1 cellular context compared by ENCODE assay signal in the genomic region with DNA sequence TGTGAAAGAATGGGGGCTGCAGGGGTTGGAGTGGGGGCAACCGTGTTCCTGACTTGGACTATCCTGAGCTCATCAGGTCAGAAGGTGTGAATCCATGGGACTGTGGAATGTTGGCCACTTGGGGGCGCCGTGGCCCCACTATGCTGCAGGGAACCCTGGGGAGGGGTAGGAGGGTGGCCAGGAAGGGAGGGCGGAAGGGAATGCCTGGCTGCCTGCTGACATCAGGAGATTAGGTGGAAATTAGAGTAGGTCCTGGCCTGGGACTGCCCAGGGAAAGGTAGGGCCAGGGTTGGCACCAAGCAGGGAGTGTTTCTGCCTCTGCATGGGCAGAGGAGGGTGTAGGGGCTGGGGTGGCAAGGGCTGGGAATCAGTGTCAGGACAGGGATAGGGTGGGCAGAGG.
TF ChIP-seq lines count a peak whose summit lies in the region.

No MANE protein-coding gene starts in this region.

TF ChIP-seq in H1, 55 proteins besides CTCF, POLR2A, EP300 and RAD21:
- TF ChIP-seq, protein P1, sequence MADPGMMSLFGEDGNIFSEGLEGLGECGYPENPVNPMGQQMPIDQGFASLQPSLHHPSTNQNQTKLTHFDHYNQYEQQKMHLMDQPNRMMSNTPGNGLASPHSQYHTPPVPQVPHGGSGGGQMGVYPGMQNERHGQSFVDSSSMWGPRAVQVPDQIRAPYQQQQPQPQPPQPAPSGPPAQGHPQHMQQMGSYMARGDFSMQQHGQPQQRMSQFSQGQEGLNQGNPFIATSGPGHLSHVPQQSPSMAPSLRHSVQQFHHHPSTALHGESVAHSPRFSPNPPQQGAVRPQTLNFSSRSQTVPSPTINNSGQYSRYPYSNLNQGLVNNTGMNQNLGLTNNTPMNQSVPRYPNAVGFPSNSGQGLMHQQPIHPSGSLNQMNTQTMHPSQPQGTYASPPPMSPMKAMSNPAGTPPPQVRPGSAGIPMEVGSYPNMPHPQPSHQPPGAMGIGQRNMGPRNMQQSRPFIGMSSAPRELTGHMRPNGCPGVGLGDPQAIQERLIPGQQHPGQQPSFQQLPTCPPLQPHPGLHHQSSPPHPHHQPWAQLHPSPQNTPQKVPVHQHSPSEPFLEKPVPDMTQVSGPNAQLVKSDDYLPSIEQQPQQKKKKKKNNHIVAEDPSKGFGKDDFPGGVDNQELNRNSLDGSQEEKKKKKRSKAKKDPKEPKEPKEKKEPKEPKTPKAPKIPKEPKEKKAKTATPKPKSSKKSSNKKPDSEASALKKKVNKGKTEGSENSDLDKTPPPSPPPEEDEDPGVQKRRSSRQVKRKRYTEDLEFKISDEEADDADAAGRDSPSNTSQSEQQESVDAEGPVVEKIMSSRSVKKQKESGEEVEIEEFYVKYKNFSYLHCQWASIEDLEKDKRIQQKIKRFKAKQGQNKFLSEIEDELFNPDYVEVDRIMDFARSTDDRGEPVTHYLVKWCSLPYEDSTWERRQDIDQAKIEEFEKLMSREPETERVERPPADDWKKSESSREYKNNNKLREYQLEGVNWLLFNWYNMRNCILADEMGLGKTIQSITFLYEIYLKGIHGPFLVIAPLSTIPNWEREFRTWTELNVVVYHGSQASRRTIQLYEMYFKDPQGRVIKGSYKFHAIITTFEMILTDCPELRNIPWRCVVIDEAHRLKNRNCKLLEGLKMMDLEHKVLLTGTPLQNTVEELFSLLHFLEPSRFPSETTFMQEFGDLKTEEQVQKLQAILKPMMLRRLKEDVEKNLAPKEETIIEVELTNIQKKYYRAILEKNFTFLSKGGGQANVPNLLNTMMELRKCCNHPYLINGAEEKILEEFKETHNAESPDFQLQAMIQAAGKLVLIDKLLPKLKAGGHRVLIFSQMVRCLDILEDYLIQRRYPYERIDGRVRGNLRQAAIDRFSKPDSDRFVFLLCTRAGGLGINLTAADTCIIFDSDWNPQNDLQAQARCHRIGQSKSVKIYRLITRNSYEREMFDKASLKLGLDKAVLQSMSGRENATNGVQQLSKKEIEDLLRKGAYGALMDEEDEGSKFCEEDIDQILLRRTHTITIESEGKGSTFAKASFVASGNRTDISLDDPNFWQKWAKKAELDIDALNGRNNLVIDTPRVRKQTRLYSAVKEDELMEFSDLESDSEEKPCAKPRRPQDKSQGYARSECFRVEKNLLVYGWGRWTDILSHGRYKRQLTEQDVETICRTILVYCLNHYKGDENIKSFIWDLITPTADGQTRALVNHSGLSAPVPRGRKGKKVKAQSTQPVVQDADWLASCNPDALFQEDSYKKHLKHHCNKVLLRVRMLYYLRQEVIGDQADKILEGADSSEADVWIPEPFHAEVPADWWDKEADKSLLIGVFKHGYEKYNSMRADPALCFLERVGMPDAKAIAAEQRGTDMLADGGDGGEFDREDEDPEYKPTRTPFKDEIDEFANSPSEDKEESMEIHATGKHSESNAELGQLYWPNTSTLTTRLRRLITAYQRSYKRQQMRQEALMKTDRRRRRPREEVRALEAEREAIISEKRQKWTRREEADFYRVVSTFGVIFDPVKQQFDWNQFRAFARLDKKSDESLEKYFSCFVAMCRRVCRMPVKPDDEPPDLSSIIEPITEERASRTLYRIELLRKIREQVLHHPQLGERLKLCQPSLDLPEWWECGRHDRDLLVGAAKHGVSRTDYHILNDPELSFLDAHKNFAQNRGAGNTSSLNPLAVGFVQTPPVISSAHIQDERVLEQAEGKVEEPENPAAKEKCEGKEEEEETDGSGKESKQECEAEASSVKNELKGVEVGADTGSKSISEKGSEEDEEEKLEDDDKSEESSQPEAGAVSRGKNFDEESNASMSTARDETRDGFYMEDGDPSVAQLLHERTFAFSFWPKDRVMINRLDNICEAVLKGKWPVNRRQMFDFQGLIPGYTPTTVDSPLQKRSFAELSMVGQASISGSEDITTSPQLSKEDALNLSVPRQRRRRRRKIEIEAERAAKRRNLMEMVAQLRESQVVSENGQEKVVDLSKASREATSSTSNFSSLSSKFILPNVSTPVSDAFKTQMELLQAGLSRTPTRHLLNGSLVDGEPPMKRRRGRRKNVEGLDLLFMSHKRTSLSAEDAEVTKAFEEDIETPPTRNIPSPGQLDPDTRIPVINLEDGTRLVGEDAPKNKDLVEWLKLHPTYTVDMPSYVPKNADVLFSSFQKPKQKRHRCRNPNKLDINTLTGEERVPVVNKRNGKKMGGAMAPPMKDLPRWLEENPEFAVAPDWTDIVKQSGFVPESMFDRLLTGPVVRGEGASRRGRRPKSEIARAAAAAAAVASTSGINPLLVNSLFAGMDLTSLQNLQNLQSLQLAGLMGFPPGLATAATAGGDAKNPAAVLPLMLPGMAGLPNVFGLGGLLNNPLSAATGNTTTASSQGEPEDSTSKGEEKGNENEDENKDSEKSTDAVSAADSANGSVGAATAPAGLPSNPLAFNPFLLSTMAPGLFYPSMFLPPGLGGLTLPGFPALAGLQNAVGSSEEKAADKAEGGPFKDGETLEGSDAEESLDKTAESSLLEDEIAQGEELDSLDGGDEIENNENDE (IDR thresholded peaks at IDR 0.05; ENCODE audit: insufficient replicate concordance, low read length), result no peak
- TF ChIP-seq JUN (IDR thresholded peaks at IDR 0.05; ENCODE audit: low read depth, low read length), result no peak
- TF ChIP-seq NANOG (IDR thresholded peaks at IDR 0.05; ENCODE audit: insufficient read depth, low read depth, low read length, poor library complexity, severe bottlenecking), result no peak
- TF ChIP-seq EZH2 (IDR thresholded peaks at IDR 0.05; ENCODE audit: low read depth, low read length, severe bottlenecking), result no peak
- TF ChIP-seq CBX5 (IDR thresholded peaks at IDR 0.05; ENCODE audit: low read depth, low read length), result no peak
- TF ChIP-seq, protein P2, sequence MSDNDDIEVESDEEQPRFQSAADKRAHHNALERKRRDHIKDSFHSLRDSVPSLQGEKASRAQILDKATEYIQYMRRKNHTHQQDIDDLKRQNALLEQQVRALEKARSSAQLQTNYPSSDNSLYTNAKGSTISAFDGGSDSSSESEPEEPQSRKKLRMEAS (IDR thresholded peaks at IDR 0.05), result peak; percentile 36; the same call in 1 of the 2 replicates
- TF ChIP-seq RBBP5 (IDR thresholded peaks at IDR 0.05; ENCODE audit: borderline replicate concordance, low read depth, low read length), result no peak
- TF ChIP-seq TAF1 (IDR thresholded peaks at IDR 0.05; ENCODE audit: low read depth, low read length), result no peak
- no peak for TF ChIP-seq SIX5 (IDR thresholded peaks at IDR 0.05; ENCODE audit: low read depth, low read length)
- TF ChIP-seq JUND (IDR thresholded peaks at IDR 0.05; ENCODE audit: low read length), result 0 out of 2 replicates have a peak, but pooled peaks have one; percentile 8
- TF ChIP-seq RNF2 (IDR thresholded peaks at IDR 0.05; ENCODE audit: borderline replicate concordance, low read depth, low read length, missing control alignments, poor library complexity, severe bottlenecking), result no peak
- peak; percentile 52; the same call in 1 of the 2 replicates for TF ChIP-seq CHD2 (IDR thresholded peaks at IDR 0.05; ENCODE audit: low read length)
- no peak for TF ChIP-seq CTBP2 (IDR thresholded peaks at IDR 0.05; ENCODE audit: borderline replicate concordance, insufficient read depth, insufficient read length, low read length)
- no peak for TF ChIP-seq HDAC2 (IDR thresholded peaks at IDR 0.05; ENCODE audit: borderline replicate concordance in 1 of 2, low read depth in 2 of 2, low read length in 2 of 2)
- no peak for TF ChIP-seq HDAC6 (IDR thresholded peaks at IDR 0.05; ENCODE audit: low read depth, low read length)
- no peak for TF ChIP-seq CEBPB (IDR thresholded peaks at IDR 0.05; ENCODE audit: low read depth, low read length)
- no peak for TF ChIP-seq FOSL1 (IDR thresholded peaks at IDR 0.05; ENCODE audit: insufficient read depth, low read depth, low read length)
- TF ChIP-seq CHD1 (IDR thresholded peaks at IDR 0.05; ENCODE audit: low read depth, low read length), result no peak
- peak; percentile 25; the same call in 1 of the 2 replicates for TF ChIP-seq CREB1 (IDR thresholded peaks at IDR 0.05)
- TF ChIP-seq SP1 (IDR thresholded peaks at IDR 0.05; ENCODE audit: low read depth, low read length), result no peak
- TF ChIP-seq SP2 (IDR thresholded peaks at IDR 0.05; ENCODE audit: low read length), result no peak
- TF ChIP-seq GABPA (IDR thresholded peaks at IDR 0.05; ENCODE audit: borderline replicate concordance, insufficient read depth, low read length), result peak; percentile 30; the same call in 1 of the 2 replicates
- TF ChIP-seq KDM5A (IDR thresholded peaks at IDR 0.05; ENCODE audit: low read length), result no peak
- TF ChIP-seq YY1 (IDR thresholded peaks at IDR 0.05; ENCODE audit: low read depth, low read length), result 0 out of 2 replicates have a peak, but pooled peaks have one; percentile 10
- TF ChIP-seq RXRA (IDR thresholded peaks at IDR 0.05; ENCODE audit: insufficient read depth, low read depth, low read length), result 0 out of 2 replicates have a peak, but pooled peaks have one; percentile 40
- TF ChIP-seq BCL11A (IDR thresholded peaks at IDR 0.05; ENCODE audit: low read depth in 2 of 2, low read length in 2 of 2), result no peak
- TF ChIP-seq SIN3A (conservative IDR thresholded peaks at IDR 0.05 in 1 of 2, IDR thresholded peaks at IDR 0.05 in 1 of 2; ENCODE audit: low read depth in 1 of 2, low read length in 2 of 2), result no peak
- TF ChIP-seq MAFK (IDR thresholded peaks at IDR 0.05; ENCODE audit: low read depth, low read length), result no peak
- no peak for TF ChIP-seq ASH2L (IDR thresholded peaks at IDR 0.05; ENCODE audit: low read length)
- TF ChIP-seq TEAD4 (IDR thresholded peaks at IDR 0.05; ENCODE audit: low read depth, low read length), result peak; percentile 87
- TF ChIP-seq EGR1 (IDR thresholded peaks at IDR 0.05; ENCODE audit: borderline replicate concordance, low read depth, low read length), result peak; percentile 23; the same call in 1 of the 2 replicates
- no peak for TF ChIP-seq CBX8 (IDR thresholded peaks at IDR 0.05; ENCODE audit: borderline replicate concordance, low read depth, low read length)
- no peak for TF ChIP-seq PHF8 (conservative IDR thresholded peaks at IDR 0.05; ENCODE audit: low read depth, low read length)
- TF ChIP-seq, protein P3, sequence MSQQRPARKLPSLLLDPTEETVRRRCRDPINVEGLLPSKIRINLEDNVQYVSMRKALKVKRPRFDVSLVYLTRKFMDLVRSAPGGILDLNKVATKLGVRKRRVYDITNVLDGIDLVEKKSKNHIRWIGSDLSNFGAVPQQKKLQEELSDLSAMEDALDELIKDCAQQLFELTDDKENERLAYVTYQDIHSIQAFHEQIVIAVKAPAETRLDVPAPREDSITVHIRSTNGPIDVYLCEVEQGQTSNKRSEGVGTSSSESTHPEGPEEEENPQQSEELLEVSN (IDR thresholded peaks at IDR 0.05), result no peak
- no peak for TF ChIP-seq KDM1A (IDR thresholded peaks at IDR 0.05; ENCODE audit: borderline replicate concordance, low read length)
- TF ChIP-seq GTF2F1 (IDR thresholded peaks at IDR 0.05; ENCODE audit: borderline replicate concordance, low read depth, low read length), result no peak
- TF ChIP-seq KDM4A (IDR thresholded peaks at IDR 0.05; ENCODE audit: low read depth, low read length, severe bottlenecking), result no peak
- TF ChIP-seq TBP (IDR thresholded peaks at IDR 0.05; ENCODE audit: low read depth, low read length), result no peak
- TF ChIP-seq SUZ12 (IDR thresholded peaks at IDR 0.05; ENCODE audit: low read length), result no peak
- TF ChIP-seq, protein P4, sequence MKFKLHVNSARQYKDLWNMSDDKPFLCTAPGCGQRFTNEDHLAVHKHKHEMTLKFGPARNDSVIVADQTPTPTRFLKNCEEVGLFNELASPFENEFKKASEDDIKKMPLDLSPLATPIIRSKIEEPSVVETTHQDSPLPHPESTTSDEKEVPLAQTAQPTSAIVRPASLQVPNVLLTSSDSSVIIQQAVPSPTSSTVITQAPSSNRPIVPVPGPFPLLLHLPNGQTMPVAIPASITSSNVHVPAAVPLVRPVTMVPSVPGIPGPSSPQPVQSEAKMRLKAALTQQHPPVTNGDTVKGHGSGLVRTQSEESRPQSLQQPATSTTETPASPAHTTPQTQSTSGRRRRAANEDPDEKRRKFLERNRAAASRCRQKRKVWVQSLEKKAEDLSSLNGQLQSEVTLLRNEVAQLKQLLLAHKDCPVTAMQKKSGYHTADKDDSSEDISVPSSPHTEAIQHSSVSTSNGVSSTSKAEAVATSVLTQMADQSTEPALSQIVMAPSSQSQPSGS (IDR thresholded peaks at IDR 0.05; ENCODE audit: low read length), result no peak
- TF ChIP-seq, protein P5, sequence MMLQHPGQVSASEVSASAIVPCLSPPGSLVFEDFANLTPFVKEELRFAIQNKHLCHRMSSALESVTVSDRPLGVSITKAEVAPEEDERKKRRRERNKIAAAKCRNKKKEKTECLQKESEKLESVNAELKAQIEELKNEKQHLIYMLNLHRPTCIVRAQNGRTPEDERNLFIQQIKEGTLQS (IDR thresholded peaks at IDR 0.05; ENCODE audit: insufficient read depth, low read depth, low read length), result peak; percentile 20; the same call in 1 of the 2 replicates
- no peak for TF ChIP-seq TCF12 (IDR thresholded peaks at IDR 0.05; ENCODE audit: low read depth, low read length)
- 0 out of 2 replicates have a peak, but pooled peaks have one; percentile 26 for TF ChIP-seq BRCA1 (IDR thresholded peaks at IDR 0.05; ENCODE audit: low read depth, low read length)
TF ChIP-seq in H1: peak in this region for 11.
